Comparison of ENCODE assay signal across 8 cellular contexts in genomic region chr5:32444191-32444945, GRCh38. TPM values are rescaled to one million over a fixed set of nuclear protein-coding genes. Genes with fewer than 3 reads are reported as not detected.
DNase-seq lines count a peak whose midpoint lies in the region; ATAC-seq lines count a peak whose summit lies in the region.

ZFR (minus strand) TSS chr5:32444740; CDS start chr5:32444658, 82 bp downstream.

- DNase-seq in CMK (ENCODE audit: low read depth), result peak; percentile 81
- DNase-seq in HT-29 (ENCODE audit: low spot score), result peak; percentile 94
- DNase-seq in NK-92 treated with Interleukin-12 subunit alpha and Interleukin-12 subunit beta, amount 100 ng/mL, for 24 hours (lab: John Stamatoyannopoulos, UW), result peak; percentile 88
- DNase-seq in activated CD8-positive, alpha-beta memory T cell treated with anti-CD3 and anti-CD28 coated beads for 24 hours, result peak; percentile 95
- peak; percentile 87 for DNase-seq in effector CD8-positive, alpha-beta T cell (lab: John Stamatoyannopoulos, UW)
- peak; percentile 91 for DNase-seq in medulla oblongata (ENCODE audit: extremely low spot score)
- DNase-seq in stimulated activated CD4-positive, alpha-beta T cell treated with anti-CD3 and anti-CD28 coated beads, TNF-alpha, amount 100 ng/mL, for 48 hours (ENCODE audit: low read depth in 3 of 3), result peak; percentile 82 to 87 (median 86)

- ATAC-seq in GM21360 (IDR thresholded peaks at IDR 0.05; ENCODE audit: unreplicated experiment), result peak; percentile 78

RNA-seq across cellular contexts. Expression of gene ZFR, which starts in this region (rescaled TPM):
- total RNA-seq in HT-29 (2014; rRNA removed; shearing (Covaris generic)), result 61.0 and 74.6 TPM in 2 replicates

Comparison
In these comparisons a context has a peak if more than half of its experiments do, and no peak if none do; other contexts are left out.
1. Peak in every context shown above with its lines: DNase-seq and ATAC-seq.